Comparison of ENCODE assay signal across 19 cellular contexts in genomic region chr6:141242957-141243356, GRCh38.
A peak's percentile ranks its signal among the peaks of the same experiment; 100 is the strongest.
DNase-seq lines count a peak whose midpoint lies in the region; ATAC-seq and FAIRE-seq lines count a peak whose summit lies in the region.
"Had no signal": no experiment of that assay in that cellular context is flagged by ENCODE, and none has a peak within 500 bp of the region (broad histone marks: within the 10 kb centered on the region; RNA-seq: fewer than 3 reads in every experiment).

No MANE protein-coding gene starts in this region.

- H3K9me3 ChIP-seq in small intestine (ENCODE audit: control insufficient read depth, low read depth): no peaks in the 10 kb centered on the region
- H3K9me3 ChIP-seq: BLaER1 treated with 17β-estradiol and CSF1 and Interleukin-3, amounts not matched to agents 10 nM and 100 nM had no signal

- no peaks in the 10 kb centered on the region for H3K36me3 ChIP-seq in small intestine (ENCODE audit: control insufficient read depth in 2 of 2, insufficient read depth in 2 of 2, low read length in 2 of 2)
- H3K36me3 ChIP-seq: BLaER1 treated with 17β-estradiol and CSF1 and Interleukin-3, amounts not matched to agents 10 nM and 100 nM had no signal

- no peaks in the 10 kb centered on the region for H3K27me3 ChIP-seq in small intestine (ENCODE audit: control insufficient read depth in 2 of 2, insufficient read depth in 2 of 2, low read length in 2 of 2)
- H3K27me3 ChIP-seq: BLaER1 treated with 17β-estradiol and CSF1 and Interleukin-3, amounts not matched to agents 10 nM and 100 nM had no signal

- H3K4me1 ChIP-seq in small intestine (ENCODE audit: control insufficient read depth in 2 of 2, insufficient read depth in 1 of 2, low read depth in 1 of 2, low read length in 1 of 2): no peaks in the 10 kb centered on the region
- H3K4me1 ChIP-seq: BLaER1 treated with 17β-estradiol and CSF1 and Interleukin-3, amounts not matched to agents 10 nM and 100 nM had no signal

- WGBS in small intestine, 3 donors: 71 to 82% (median 76%) methylated on average over 1 of the region's 1 CpG

- no peak for ATAC-seq in GM18517 (IDR thresholded peaks at IDR 0.05; ENCODE audit: unreplicated experiment)
- ATAC-seq: CD8-positive, alpha-beta T cell; GM12878 had no signal

- H3K4me3 ChIP-seq in small intestine (ENCODE audit: low read depth in 1 of 2, low read length in 2 of 2): no peak overlapping the region
- H3K4me3 ChIP-seq: BLaER1 treated with 17β-estradiol and CSF1 and Interleukin-3, amounts not matched to agents 10 nM and 100 nM; GM12878 had no signal

- no peak for DNase-seq in frontal cortex (ENCODE audit: low spot score in 2 of 2)
- no peak for DNase-seq in small intestine
- no peak for DNase-seq in NOMO-1 treated with dmso at 0.1 percent for 144 hours (lab: John Stamatoyannopoulos, UW; ENCODE audit: unreplicated experiment)
- no peak for DNase-seq in NCI-H345 treated with DMSO at 0.1 percent for 48 hours (lab: John Stamatoyannopoulos, UW; ENCODE audit: unreplicated experiment)
- DNase-seq: 8988T; CD8-positive, alpha-beta T cell; DMS 273 treated with DMSO at 0.1 percent for 48 hours; DMS53; DND-41; EL; H9 had no signal

- peak; percentile 77 for FAIRE-seq in A204.1 (lab: Jason Lieb, UNC)
- FAIRE-seq in TTC549 (lab: Jason Lieb, UNC): peak; percentile 67
- peak; percentile 77 for FAIRE-seq in frontal cortex (lab: Jason Lieb, UNC)
- peak; percentile 74 for FAIRE-seq in small intestine (lab: Jason Lieb, UNC)
- FAIRE-seq: GM12878, GM19239, H1, HTR-8/SVneo had no signal

- no peak overlapping the region for H3K27ac ChIP-seq in small intestine (ENCODE audit: low read depth in 1 of 2, low read length in 1 of 2)
- H3K27ac ChIP-seq: BLaER1 treated with 17β-estradiol and CSF1 and Interleukin-3, amounts not matched to agents 10 nM and 100 nM had no signal
